ENCODE assay signal across 8 cellular contexts in the genomic region with DNA sequence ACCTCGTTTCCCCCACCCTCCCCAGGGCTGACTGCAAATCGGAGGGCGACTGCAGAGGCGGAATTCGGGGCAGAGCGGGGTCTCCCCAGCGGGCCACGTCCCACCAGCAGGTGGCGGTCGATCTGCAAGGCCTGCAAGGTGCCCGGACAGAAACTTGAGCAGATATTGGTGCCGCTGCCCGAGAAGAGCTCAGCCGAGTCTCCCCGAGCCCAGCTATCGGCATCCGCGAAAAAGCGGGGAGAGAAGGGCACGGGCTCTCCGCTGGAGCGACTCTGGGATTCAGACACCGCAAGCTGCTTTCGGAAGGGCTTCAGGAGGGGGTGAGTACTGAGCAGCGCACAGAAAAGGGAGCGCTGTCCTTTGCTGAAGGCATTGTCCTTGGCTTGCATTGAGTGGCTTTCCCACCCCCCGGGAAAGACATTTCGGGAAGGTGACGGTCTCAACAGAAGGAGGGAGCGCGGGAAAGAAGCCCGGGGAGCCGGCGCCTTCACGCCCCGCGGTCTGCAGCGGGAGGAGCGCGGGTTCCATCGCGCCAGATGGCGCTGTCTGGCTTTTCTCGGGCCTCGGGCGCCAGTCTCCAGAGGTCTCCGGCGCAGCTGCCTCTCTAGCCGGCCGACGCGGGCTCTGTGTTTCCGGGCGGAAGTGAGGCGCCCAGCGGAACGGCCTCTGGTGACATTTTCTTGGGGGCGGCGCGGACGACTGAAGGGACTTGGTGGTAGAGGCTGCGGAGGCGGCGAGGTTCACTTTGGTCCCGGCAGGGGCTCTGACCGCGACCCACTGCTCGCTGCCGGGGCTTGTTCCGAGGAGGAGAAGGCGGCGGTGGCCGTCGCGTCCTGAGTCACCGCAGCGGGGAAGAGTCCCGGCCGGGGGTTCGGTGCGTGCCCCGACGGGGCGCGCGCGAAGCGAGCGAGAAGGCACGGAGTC.
DNase-seq lines count a peak whose midpoint lies in the region; ATAC-seq, FAIRE-seq and TF ChIP-seq lines count a peak whose summit lies in the region.

No MANE protein-coding gene starts in this region.

- peak; percentile 79 for ATAC-seq in GM18873 (IDR thresholded peaks at IDR 0.05; ENCODE audit: low FRiP score, unreplicated experiment)
- ATAC-seq in HG03135 (IDR thresholded peaks at IDR 0.05; ENCODE audit: unreplicated experiment): peak; percentile 86

- dilution Hi-C loops in mammary epithelial cell (cut with HindIII; ENCODE audit: low sequenced_read_pairs): no loop called here

- intact Hi-C loops in mammary epithelial cell (cut with micrococcal nuclease): loop anchor here (1.0 to 10.0 kb wide), 10 partner anchors 19 to 485 kb away; partner anchors contain the start of gene ATP5F1A

- H3K27me3 ChIP-seq in mammary epithelial cell (ENCODE audit: insufficient read depth, low read length) (no peaks in the 10 kb centered on the region), small intestine (ENCODE audit: control insufficient read depth in 2 of 2, insufficient read depth in 2 of 2, low read length in 2 of 2) (no peaks in the 10 kb centered on the region)

- peak; percentile 95 for DNase-seq in AG08396 (ENCODE audit: low spot score)
- peak; percentile 92 for DNase-seq in NCI-H2171 treated with DMSO at 0.1 percent for 48 hours (lab: John Stamatoyannopoulos, UW)
- DNase-seq in mammary epithelial cell: peak; percentile 91
- DNase-seq in iPS-NIHi11 (ENCODE audit: low spot score): peak; percentile 96
- DNase-seq in small intestine: peak; percentile 93

- 2% methylated on average over 31 of the region's 90 CpGs for WGBS in mammary epithelial cell (ENCODE audit: low coverage, missing lambda C conversion rate)
- 0% methylated on average over 77 to 90 of the region's 90 CpGs for WGBS in small intestine, 3 donors

- H3K36me3 ChIP-seq in mammary epithelial cell (ENCODE audit: insufficient read depth, low read length) (no peaks in the 10 kb centered on the region), small intestine (ENCODE audit: control insufficient read depth in 2 of 2, insufficient read depth in 2 of 2, low read length in 2 of 2) (no peaks in the 10 kb centered on the region)

- H3K9me3 ChIP-seq in mammary epithelial cell (replicated peaks; ENCODE audit: insufficient read depth, low read length): no peaks in the 10 kb centered on the region
- no peaks in the 10 kb centered on the region for H3K9me3 ChIP-seq in small intestine (ENCODE audit: control insufficient read depth, low read depth)

- H3K9ac ChIP-seq in mammary epithelial cell (ENCODE audit: insufficient read depth, low read length): peak overlapping the region; percentile 91

- peak overlapping the region; percentile 91 for H3K4me2 ChIP-seq in mammary epithelial cell (ENCODE audit: insufficient read depth, low read depth, low read length)

- H4K20me1 ChIP-seq in mammary epithelial cell (ENCODE audit: insufficient read depth, low read length): no peaks in the 10 kb centered on the region

- peaks cover 16% of the 10 kb centered on the region for H3K4me1 ChIP-seq in mammary epithelial cell (ENCODE audit: insufficient read depth, low read length)
- no peaks in the 10 kb centered on the region for H3K4me1 ChIP-seq in small intestine (ENCODE audit: control insufficient read depth in 2 of 2, insufficient read depth in 1 of 2, low read depth in 1 of 2, low read length in 1 of 2)

- peaks cover 49% of the 10 kb centered on the region for H3K79me2 ChIP-seq in mammary epithelial cell (ENCODE audit: insufficient read depth, low read length)

- BruUV-seq in mammary epithelial cell (replicated peaks; lab: Mats Ljungman, UMichigan): no TSS peak

- H3K27ac ChIP-seq in VCaP: peak overlapping the region; percentile 91
- H3K27ac ChIP-seq in mammary epithelial cell (ENCODE audit: insufficient read depth, low read depth, low read length): peak overlapping the region; percentile 79
- H3K27ac ChIP-seq in small intestine (ENCODE audit: low read depth in 1 of 2, low read length in 1 of 2): peak overlapping the region; percentile 78 to 92

- in situ Hi-C loops in mammary epithelial cell (cut with MboI; ENCODE audit: low sequenced_read_pairs in 2 of 2): no loop called here

- TF ChIP-seq CTCF in VCaP (conservative IDR thresholded peaks at IDR 0.05) (peak; percentile 94), mammary epithelial cell (conservative IDR thresholded peaks at IDR 0.05 in 1 of 2, IDR thresholded peaks at IDR 0.05 in 1 of 2; ENCODE audit: extremely low read depth in 1 of 2, insufficient read depth in 1 of 2, low read depth in 1 of 2, low read length in 2 of 2) (peak; percentile 74 to 95)

- CTCF ChIA-PET in mammary epithelial cell (lab: Charles Lee; ENCODE audit: low non-redundant PET): interaction anchor here (0.6 to 1.2 kb wide), 14 partner anchors 18 to 491 kb away, joined by 3 to 13 read pairs (median 5); no protein-coding TSS in a partner anchor

- peak overlapping the region; percentile 99 for H2AFZ ChIP-seq in mammary epithelial cell (ENCODE audit: low read depth, low read length)

- peak overlapping the region; percentile 63 to 99 (median 67) for H3K4me3 ChIP-seq in mammary epithelial cell (replicated peaks in 1 of 3; ENCODE audit: insufficient read depth in 1 of 3, low read depth in 2 of 3, low read length in 3 of 3)
- H3K4me3 ChIP-seq in small intestine (ENCODE audit: low read depth in 1 of 2, low read length in 2 of 2): peak overlapping the region; percentile 92 to 100

- no peak for FAIRE-seq in small intestine (lab: Jason Lieb, UNC)

Comparison
In these comparisons a context has a peak if more than half of its experiments do, and no peak if none do; other contexts are left out.
1. Peak in every context shown above with its lines: DNase-seq, ATAC-seq, H3K4me3 ChIP-seq and H3K27ac ChIP-seq.